Comparison of ENCODE assay signal across 30 cellular contexts in genomic region chr1:247204177-247204647, GRCh38. TPM values are rescaled to one million over a fixed set of nuclear protein-coding genes. Genes with fewer than 3 reads are reported as not detected.
DNase-seq lines count a peak whose midpoint lies in the region; ATAC-seq and TF ChIP-seq lines count a peak whose summit lies in the region.
"Had no signal": no experiment of that assay in that cellular context is flagged by ENCODE, and none has a peak within 500 bp of the region (broad histone marks: within the 10 kb centered on the region; RNA-seq: fewer than 3 reads in every experiment).

No MANE protein-coding gene starts in this region.

- H3K4me1 Mint-ChIP-seq in central memory CD8-positive, alpha-beta T cell: peaks cover 50% of the 10 kb centered on the region
- peaks cover 21 to 56% of the 10 kb centered on the region in 2 donors for H3K4me1 Mint-ChIP-seq in stimulated activated naive B cell treated with anti-CD40 and anti-IgM and Interleukin-4, amounts not matched to agents 10 μg/mL and 1 μg/mL and 100 μg/mL, for 72 hours

- no peak for TF ChIP-seq POLR2A in NB4 (IDR thresholded peaks at IDR 0.05; ENCODE audit: extremely low read depth, insufficient read length)

- H3K4me1 ChIP-seq in heart right ventricle (peaks cover 0 to 39% (median 22%) of the 10 kb centered on the region in 9 donors), mesodermal cell (ENCODE audit: control insufficient read depth, insufficient read depth, low read length, poor library complexity, severe bottlenecking) (peaks cover 7% of the 10 kb centered on the region)

- H3K9me3 ChIP-seq in heart right ventricle (peaks cover 0 to 5% (median 0%) of the 10 kb centered on the region in 11 donors), mesodermal cell (ENCODE audit: control insufficient read depth, low read length) (peaks cover 6% of the 10 kb centered on the region)
- H3K9me3 ChIP-seq: Caco-2, gastrocnemius medialis, tibial nerve had no signal

- peak overlapping the region in 3 of 10 donors; percentile 13 to 46 (median 42) for H3K27ac ChIP-seq in heart right ventricle
- peak overlapping the region; percentile 83 for H3K27ac ChIP-seq in mesodermal cell (ENCODE audit: low read depth, low read length, severe bottlenecking)
- H3K27ac ChIP-seq: gastrocnemius medialis, tibial nerve had no signal

- no peak overlapping the region for H3K4me3 Mint-ChIP-seq in central memory CD8-positive, alpha-beta T cell
- no peak overlapping the region for H3K4me3 Mint-ChIP-seq in stimulated activated naive B cell treated with anti-CD40 and anti-IgM and Interleukin-4, amounts not matched to agents 10 μg/mL and 1 μg/mL and 100 μg/mL, for 72 hours
- H3K4me3 Mint-ChIP-seq: activated CD4-positive, alpha-beta T cell treated with anti-CD3 and anti-CD28 coated beads, Interleukin-2, amount 10 ng/mL, durations not matched to agents 24 days and 14 days; activated CD8-positive, alpha-beta memory T cell treated with anti-CD3 and anti-CD28 coated beads, Interleukin-2, amount 10 ng/mL, durations not matched to agents 7 days and 5 days; activated naive CD4-positive, alpha-beta T cell treated with anti-CD3 and anti-CD28 coated beads, Interleukin-2, amount 50 U/mL, for 24 hours; activated T-helper 1 cell treated with anti-CD3 and anti-CD28 coated beads, Interleukin-12 subunit alpha, Interleukin-12 subunit beta, Interleukin-2, Interleukin-4 antibody, amounts not matched to agents 30 ng/mL and 10 ng/mL and 1 ng/mL, durations not matched to agents 14 hours and 24 hours and 36 hours; stimulated activated naive CD8-positive, alpha-beta T cell treated with anti-CD3 and anti-CD28 coated beads, Interleukin-15, Interleukin-2, amounts not matched to agents 100 ng/mL and 50 ng/mL, for 24 hours; T-cell had no signal

- H3K36me3 ChIP-seq in heart right ventricle (peaks cover 0 to 74% (median 8%) of the 10 kb centered on the region in 9 donors), mesodermal cell (ENCODE audit: control insufficient read depth, insufficient read depth, low read length) (peaks cover 81% of the 10 kb centered on the region)

- intact Hi-C loops in heart right ventricle (cut with DNase I) (loop anchor here in 1 of 10 donors (10.0 kb wide), 1 partner anchor 131 kb away; the partner anchor contains the start of gene ZNF496), Right ventricle myocardium superior (cut with DNase I) (no loop called here)

- peak overlapping the region; percentile 69 for H3K27ac Mint-ChIP-seq in central memory CD8-positive, alpha-beta T cell (ENCODE audit: low read depth)
- H3K27ac Mint-ChIP-seq in stimulated activated naive B cell treated with anti-CD40 and anti-IgM and Interleukin-4, amounts not matched to agents 10 μg/mL and 1 μg/mL and 100 μg/mL, for 72 hours: no peak overlapping the region
- H3K27ac Mint-ChIP-seq: activated CD4-positive, alpha-beta T cell treated with anti-CD3 and anti-CD28 coated beads, Interleukin-2, amount 10 ng/mL, durations not matched to agents 24 days and 14 days; activated CD8-positive, alpha-beta memory T cell treated with anti-CD3 and anti-CD28 coated beads, Interleukin-2, amount 10 ng/mL, durations not matched to agents 7 days and 5 days; activated naive CD4-positive, alpha-beta T cell treated with anti-CD3 and anti-CD28 coated beads, Interleukin-2, amount 50 U/mL, for 24 hours; activated T-helper 1 cell treated with anti-CD3 and anti-CD28 coated beads, Interleukin-12 subunit alpha, Interleukin-12 subunit beta, Interleukin-2, Interleukin-4 antibody, amounts not matched to agents 30 ng/mL and 10 ng/mL and 1 ng/mL, durations not matched to agents 14 hours and 24 hours and 36 hours; stimulated activated naive CD8-positive, alpha-beta T cell treated with anti-CD3 and anti-CD28 coated beads, Interleukin-15, Interleukin-2, amounts not matched to agents 100 ng/mL and 50 ng/mL, for 24 hours had no signal

- no peak overlapping the region for H3K4me3 ChIP-seq in heart right ventricle
- H3K4me3 ChIP-seq in NB4 (ENCODE audit: low read depth, low read length): peak overlapping the region; percentile 32
- no peak overlapping the region for H3K4me3 ChIP-seq in mesodermal cell (ENCODE audit: extremely low read depth, insufficient read depth, low read length, poor library complexity, severe bottlenecking)
- H3K4me3 ChIP-seq: gastrocnemius medialis, tibial nerve had no signal

- H3K27me3 Mint-ChIP-seq in central memory CD8-positive, alpha-beta T cell: no peaks in the 10 kb centered on the region
- H3K27me3 Mint-ChIP-seq in stimulated activated naive B cell treated with anti-CD40 and anti-IgM and Interleukin-4, amounts not matched to agents 10 μg/mL and 1 μg/mL and 100 μg/mL, for 72 hours: no peaks in the 10 kb centered on the region
- H3K27me3 Mint-ChIP-seq: activated CD4-positive, alpha-beta T cell treated with anti-CD3 and anti-CD28 coated beads, Interleukin-2, amount 10 ng/mL, durations not matched to agents 24 days and 14 days; activated CD8-positive, alpha-beta memory T cell treated with anti-CD3 and anti-CD28 coated beads, Interleukin-2, amount 10 ng/mL, durations not matched to agents 7 days and 5 days; activated naive CD4-positive, alpha-beta T cell treated with anti-CD3 and anti-CD28 coated beads, Interleukin-2, amount 50 U/mL, for 24 hours; stimulated activated naive CD8-positive, alpha-beta T cell treated with anti-CD3 and anti-CD28 coated beads, Interleukin-15, Interleukin-2, amounts not matched to agents 100 ng/mL and 50 ng/mL, for 24 hours; T-cell had no signal

- WGBS in heart right ventricle, 2 donors: 67 to 68% methylated on average over 7 of the region's 7 CpGs
- WGBS in mesodermal cell (ENCODE audit: insufficient coverage in 2 of 2), 2 experiments: 75 to 87% methylated on average over 3 to 4 of the region's 7 CpGs

- no peak for TF ChIP-seq CTCF in heart right ventricle (IDR thresholded peaks at IDR 0.05)
- no peak for TF ChIP-seq CTCF in NB4 (IDR thresholded peaks at IDR 0.05; ENCODE audit: low read depth, low read length)

- no peak for DNase-seq in heart right ventricle
- no peak for DNase-seq in Right ventricle myocardium superior
- peak; percentile 89 for DNase-seq in NB4 (ENCODE audit: low read depth)
- no peak for DNase-seq in central memory CD8-positive, alpha-beta T cell (ENCODE audit: low spot score in 2 of 2)
- no peak for DNase-seq in pons (ENCODE audit: low spot score)
- DNase-seq in stimulated activated naive B cell treated with anti-CD40 and anti-IgM and Interleukin-4, amounts not matched to agents 10 μg/mL and 1 μg/mL and 100 μg/mL, for 72 hours: no peak
- DNase-seq: activated CD4-positive, alpha-beta T cell treated with anti-CD3 and anti-CD28 coated beads, Interleukin-2, amount 10 ng/mL, durations not matched to agents 24 days and 14 days; activated CD8-positive, alpha-beta memory T cell treated with anti-CD3 and anti-CD28 coated beads, Interleukin-2, amount 10 ng/mL, durations not matched to agents 7 days and 5 days; anterior cingulate cortex; Caco-2; central memory CD4-positive, alpha-beta T cell; DMS79 treated with DMSO at 0.1 percent for 48 hours; gastrocnemius medialis; kidney; mammary epithelial cell; NCI-H1694 treated with DMSO at 0.1 percent for 48 hours; NCI-H774; SHP77 treated with DMSO at 0.1 percent for 48 hours; stimulated activated CD4-positive, alpha-beta T cell treated with anti-CD3 and anti-CD28 coated beads, Interleukin-2, amount 100 ng/mL, for 48 hours; T-cell had no signal

- no peaks in the 10 kb centered on the region for H3K27me3 ChIP-seq in heart right ventricle
- H3K27me3 ChIP-seq: gastrocnemius medialis, tibial nerve had no signal

- H3K36me3 Mint-ChIP-seq in central memory CD8-positive, alpha-beta T cell (ENCODE audit: insufficient read depth): peaks cover 28% of the 10 kb centered on the region
- H3K36me3 Mint-ChIP-seq in stimulated activated naive B cell treated with anti-CD40 and anti-IgM and Interleukin-4, amounts not matched to agents 10 μg/mL and 1 μg/mL and 100 μg/mL, for 72 hours: peaks cover 48 to 69% of the 10 kb centered on the region in 2 donors

- ATAC-seq in heart right ventricle: peak in 6 of 8 donors; percentile 37 to 69 (median 55)
- no peak for ATAC-seq in Right ventricle myocardium superior (ENCODE audit: poor library complexity)
- no peak for ATAC-seq in central memory CD8-positive, alpha-beta T cell (replicated peaks; ENCODE audit: extremely low read depth, poor library complexity, severe bottlenecking)
- ATAC-seq in stimulated activated naive B cell treated with anti-CD40 and anti-IgM and Interleukin-4, amounts not matched to agents 10 μg/mL and 1 μg/mL and 100 μg/mL, for 72 hours (replicated peaks): no peak
- no peak for ATAC-seq in GM21825 (IDR thresholded peaks at IDR 0.05; ENCODE audit: unreplicated experiment)
- ATAC-seq: activated CD8-positive, alpha-beta memory T cell treated with anti-CD3 and anti-CD28 coated beads, Interleukin-2, amount 10 ng/mL, durations not matched to agents 7 days and 5 days; esophagus mucosa; gastrocnemius medialis; HepG2 had no signal

- H3K9me3 Mint-ChIP-seq in central memory CD8-positive, alpha-beta T cell: no peaks in the 10 kb centered on the region
- no peaks in the 10 kb centered on the region for H3K9me3 Mint-ChIP-seq in stimulated activated naive B cell treated with anti-CD40 and anti-IgM and Interleukin-4, amounts not matched to agents 10 μg/mL and 1 μg/mL and 100 μg/mL, for 72 hours

RNA-seq across cellular contexts. Expression of gene ZNF124, which starts 32.4 kb away (rescaled TPM):
- total RNA-seq in heart right ventricle: 10 to 100 TPM in 6 of 10 donors, 1 to 10 TPM in 4; 7.7 to 13.5 (median 10.2) TPM
- polyA plus RNA-seq in heart right ventricle: 1 to 10 TPM in 1 of 2 donors, under 1 TPM in 1; 0.51 to 1.0 TPM
- 6.7 TPM for total RNA-seq in Right ventricle myocardium superior
- 29.6 TPM for polyA plus RNA-seq in mesodermal cell (2013, experiment 1 of 2)
- 40.0 TPM for polyA plus RNA-seq in mesodermal cell (2013, experiment 2 of 2)

RNA-seq across cellular contexts. Expression of gene VN1R5, which starts 51.7 kb away (rescaled TPM):
- total RNA-seq in heart right ventricle: not detected
- polyA plus RNA-seq in heart right ventricle: not detected
- total RNA-seq in Right ventricle myocardium superior: not detected
- not detected for polyA plus RNA-seq in mesodermal cell (2013, experiment 1 of 2)
- not detected for polyA plus RNA-seq in mesodermal cell (2013, experiment 2 of 2)
- total RNA-seq: activated CD4-positive, alpha-beta T cell treated with anti-CD3 and anti-CD28 coated beads, Interleukin-2, amount 10 ng/mL, durations not matched to agents 24 days and 14 days; activated CD8-positive, alpha-beta memory T cell treated with anti-CD3 and anti-CD28 coated beads, Interleukin-2, amount 10 ng/mL, durations not matched to agents 7 days and 5 days; activated T-helper 1 cell treated with anti-CD3 and anti-CD28 coated beads, Interleukin-12 subunit alpha, Interleukin-12 subunit beta, Interleukin-2, Interleukin-4 antibody, amounts not matched to agents 30 ng/mL and 10 ng/mL and 1 ng/mL, durations not matched to agents 14 hours and 24 hours and 36 hours; Caco-2; esophagus mucosa; gastrocnemius medialis; H1; HepG2; kidney; mammary epithelial cell; omental fat pad; T-cell; tibial nerve had no signal
- polyA plus RNA-seq: H1, HepG2, mammary epithelial cell had no signal

Comparison
In these comparisons a context has a peak if more than half of its experiments do, and no peak if none do; other contexts are left out.
1. ATAC-seq: peak in heart right ventricle (6 of 8); none in Right ventricle myocardium superior (single experiment), central memory CD8-positive, alpha-beta T cell (single experiment), stimulated activated naive B cell treated with anti-CD40 and anti-IgM and Interleukin-4, amounts not matched to agents 10 μg/mL and 1 μg/mL and 100 μg/mL, for 72 hours (0 of 2) and GM21825 (single experiment).